ENCODE assay signal across 9 cellular contexts in the genomic region with DNA sequence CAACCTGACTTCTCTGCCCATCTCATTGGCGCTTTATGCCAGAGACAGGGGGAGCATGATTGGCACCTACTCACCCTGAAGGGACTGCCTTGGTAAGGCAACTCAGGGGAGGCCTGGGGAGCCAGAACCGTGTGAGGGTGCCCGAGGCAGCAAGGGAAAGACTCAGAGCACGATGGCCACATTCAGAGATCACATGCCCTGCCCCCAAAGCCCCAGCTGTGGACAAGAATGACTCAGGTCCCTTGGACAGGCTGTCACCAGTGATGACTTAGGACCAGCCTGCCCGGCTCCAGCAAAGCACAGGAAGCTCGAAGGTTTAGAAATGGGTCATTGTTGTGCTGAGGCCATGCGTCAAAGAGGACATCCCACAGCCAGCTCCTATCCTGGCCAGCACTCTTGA. TPM values are rescaled to one million over a fixed set of nuclear protein-coding genes. Genes with fewer than 3 reads are reported as not detected.
DNase-seq lines count a peak whose midpoint lies in the region; TF ChIP-seq lines count a peak whose summit lies in the region.
"Had no signal": no experiment of that assay in that cellular context is flagged by ENCODE, and none has a peak within 500 bp of the region (broad histone marks: within the 10 kb centered on the region; RNA-seq: fewer than 3 reads in every experiment).

No MANE protein-coding gene starts in this region.

- H3K36me3 Mint-ChIP-seq in type B pancreatic cell: peaks cover 15% of the 10 kb centered on the region

- no peak overlapping the region for H3K4me3 Mint-ChIP-seq in type B pancreatic cell

- H3K27ac Mint-ChIP-seq in type B pancreatic cell: no peak overlapping the region

- H3K4me1 Mint-ChIP-seq in type B pancreatic cell (ENCODE audit: unreplicated experiment): peaks cover 13% of the 10 kb centered on the region

- DNase-seq in HT1080 (ENCODE audit: low read depth) (peak; percentile 50), anterior cingulate cortex (lab: John Stamatoyannopoulos, UW) (peak in 50 of 58 donors; percentile 29 to 96 (median 73)), HAP-1 (ENCODE audit: low spot score in 2 of 2) (no peak), NCI-H748 (lab: John Stamatoyannopoulos, UW; ENCODE audit: unreplicated experiment) (no peak), type B pancreatic cell (ENCODE audit: extremely low spot score, unreplicated experiment) (no peak)
- DNase-seq: SIG-M5 had no signal

- H3K27me3 Mint-ChIP-seq in type B pancreatic cell: no peaks in the 10 kb centered on the region

- H3K27ac ChIP-seq in layer of hippocampus (ENCODE audit: low read depth, low read length): peak overlapping the region; percentile 88
- H3K27ac ChIP-seq in temporal lobe (ENCODE audit: low read depth, low read length): peak overlapping the region; percentile 78

- H3K4me3 ChIP-seq in HAP-1: no peak overlapping the region
- H3K4me3 ChIP-seq: breast epithelium had no signal

- no peaks in the 10 kb centered on the region for H3K4me1 ChIP-seq in HAP-1
- H3K4me1 ChIP-seq: breast epithelium had no signal

- in situ Hi-C loops in HAP-1 (cut with MboI; ENCODE audit: low sequenced_read_pairs): no loop called here

- H3K9me3 ChIP-seq in HAP-1: no peaks in the 10 kb centered on the region
- H3K9me3 ChIP-seq: breast epithelium had no signal

- no peaks in the 10 kb centered on the region for H3K9me3 Mint-ChIP-seq in type B pancreatic cell

- H3K36me3 ChIP-seq in HAP-1 (replicated peaks): no peaks in the 10 kb centered on the region; the same call in none of the 2 replicates
- H3K36me3 ChIP-seq: breast epithelium had no signal

- no peak for TF ChIP-seq CTCF in type B pancreatic cell (conservative IDR thresholded peaks at IDR 0.05)

- H3K27me3 ChIP-seq in layer of hippocampus (ENCODE audit: control insufficient read depth, insufficient read depth, low read length) (no peaks in the 10 kb centered on the region), HAP-1 (ENCODE audit: low read depth) (no peaks in the 10 kb centered on the region)
- H3K27me3 ChIP-seq: breast epithelium had no signal

RNA-seq across cellular contexts. Expression of a gene that starts 49.1 kb away (rescaled TPM):
- 23.4 and 27.3 TPM in 2 replicates for total RNA-seq in HT1080 (2014; rRNA removed; shearing (Covaris generic))
- polyA plus RNA-seq in HT1080 (2015; cell fraction: cytosol; rRNA removed): 9.6 and 12.0 TPM in 2 replicates
- polyA plus RNA-seq in HT1080 (2015; cell fraction: nucleus; rRNA removed): 42.5 and 46.1 TPM in 2 replicates
- total RNA-seq in temporal lobe (6.1 TPM), type B pancreatic cell (ENCODE audit: low replicate concordance) (24.1 and 26.2 TPM in 2 replicates)

Comparison
In these comparisons a context has a peak if more than half of its experiments do, and no peak if none do; other contexts are left out.
1. DNase-seq: peak in HT1080 (single experiment) and anterior cingulate cortex (50 of 58); none in HAP-1 (0 of 2), NCI-H748 (single experiment) and type B pancreatic cell (single experiment).